Comparison of ENCODE assay signal across 31 cellular contexts in the genomic region with DNA sequence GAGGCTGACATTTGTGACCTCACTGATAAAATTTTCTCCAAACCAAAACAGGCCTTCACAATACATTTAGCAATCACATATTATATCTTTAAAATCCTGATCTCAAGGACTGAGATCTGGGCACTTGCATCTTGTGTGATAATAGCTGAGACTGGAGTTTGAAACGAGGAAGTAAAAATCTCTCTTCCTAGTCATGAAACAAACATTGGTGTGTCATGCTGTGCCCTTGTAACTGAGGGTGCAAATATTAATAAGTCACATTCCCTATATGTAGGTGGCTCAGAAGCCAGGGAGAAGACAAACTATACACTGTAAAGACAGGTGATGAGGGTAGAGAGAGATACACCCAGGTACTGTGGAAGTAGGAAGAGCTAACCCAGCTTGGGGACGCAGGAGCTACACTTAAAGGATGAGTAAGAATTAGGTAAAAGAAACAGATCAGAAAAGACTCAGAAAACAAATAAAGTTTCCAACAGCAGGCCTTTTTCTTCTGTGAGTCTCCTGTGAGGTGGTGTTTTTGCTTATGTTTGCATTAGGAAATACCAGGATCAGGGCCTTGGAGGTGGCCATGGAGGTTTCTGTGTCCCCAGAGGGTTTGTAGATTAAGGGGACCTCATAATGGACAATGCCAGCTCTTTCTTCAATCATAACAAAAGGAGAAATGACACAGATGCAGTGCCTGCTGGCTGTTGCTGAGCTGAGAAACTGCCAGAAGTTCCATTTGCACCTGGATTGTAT.
DNase-seq lines count a peak whose midpoint lies in the region; ATAC-seq and TF ChIP-seq lines count a peak whose summit lies in the region.
"Had no signal": no experiment of that assay in that cellular context is flagged by ENCODE, and none has a peak within 500 bp of the region (broad histone marks: within the 10 kb centered on the region; RNA-seq: fewer than 3 reads in every experiment).

No MANE protein-coding gene starts in this region.

- H3K27ac Mint-ChIP-seq in stimulated activated naive CD8-positive, alpha-beta T cell treated with anti-CD3 and anti-CD28 coated beads, Interleukin-15, amount 100 ng/mL, for 72 hours, result no peak overlapping the region
- H3K27ac Mint-ChIP-seq: activated CD8-positive, alpha-beta memory T cell treated with anti-CD3 and anti-CD28 coated beads, Interleukin-2, amount 10 ng/mL, durations not matched to agents 7 days and 5 days; activated naive CD4-positive, alpha-beta T cell treated with anti-CD3 and anti-CD28 coated beads for 36 hours; activated T-cell treated with anti-CD3 and anti-CD28 coated beads, Interleukin-2, amount 50 U/mL, for 72 hours; effector memory CD8-positive, alpha-beta T cell; HFFc6 had no signal

- H3K36me3 ChIP-seq in RWPE2 (ENCODE audit: low read depth) (no peaks in the 10 kb centered on the region), esophagus muscularis mucosa (no peaks in the 10 kb centered on the region)
- H3K36me3 ChIP-seq: BLaER1, cardiac muscle cell, colonic mucosa, esophagus squamous epithelium, Peyer's patch, right atrium auricular region, SJCRH30 had no signal

- H3K9me3 ChIP-seq in RWPE2 (ENCODE audit: severe bottlenecking), result no peaks in the 10 kb centered on the region
- H3K9me3 ChIP-seq in esophagus muscularis mucosa, result no peaks in the 10 kb centered on the region
- H3K9me3 ChIP-seq: BLaER1, colonic mucosa, esophagus squamous epithelium, Peyer's patch, right atrium auricular region, SJCRH30 had no signal

- H3K4me3 ChIP-seq in RWPE2 (ENCODE audit: severe bottlenecking) (no peak overlapping the region), esophagus muscularis mucosa (no peak overlapping the region)
- H3K4me3 ChIP-seq: BLaER1, cardiac muscle cell, colonic mucosa, esophagus squamous epithelium, Peyer's patch, right atrium auricular region, SJCRH30 had no signal

- no peaks in the 10 kb centered on the region for H3K4me1 Mint-ChIP-seq in stimulated activated naive CD8-positive, alpha-beta T cell treated with anti-CD3 and anti-CD28 coated beads, Interleukin-15, amount 100 ng/mL, for 72 hours
- H3K4me1 Mint-ChIP-seq: activated CD8-positive, alpha-beta memory T cell treated with anti-CD3 and anti-CD28 coated beads, Interleukin-2, amount 10 ng/mL, durations not matched to agents 7 days and 5 days; neural crest cell had no signal

- H3K27me3 Mint-ChIP-seq in stimulated activated naive CD8-positive, alpha-beta T cell treated with anti-CD3 and anti-CD28 coated beads, Interleukin-15, amount 100 ng/mL, for 72 hours, result no peaks in the 10 kb centered on the region
- H3K27me3 Mint-ChIP-seq: activated CD8-positive, alpha-beta memory T cell treated with anti-CD3 and anti-CD28 coated beads, Interleukin-2, amount 10 ng/mL, durations not matched to agents 7 days and 5 days had no signal

- H3K4me3 Mint-ChIP-seq in stimulated activated naive CD8-positive, alpha-beta T cell treated with anti-CD3 and anti-CD28 coated beads, Interleukin-15, amount 100 ng/mL, for 72 hours, result no peak overlapping the region
- H3K4me3 Mint-ChIP-seq: activated CD8-positive, alpha-beta memory T cell treated with anti-CD3 and anti-CD28 coated beads, Interleukin-2, amount 10 ng/mL, durations not matched to agents 7 days and 5 days; activated naive CD4-positive, alpha-beta T cell treated with anti-CD3 and anti-CD28 coated beads for 36 hours; activated T-cell treated with anti-CD3 and anti-CD28 coated beads, Interleukin-2, amount 50 U/mL, for 72 hours; effector memory CD8-positive, alpha-beta T cell; HFFc6; neural crest cell had no signal

- ATAC-seq in RWPE2 (ENCODE audit: low read depth), result peak; percentile 30; the same call in 2 of the 3 replicates
- ATAC-seq in stimulated activated naive CD8-positive, alpha-beta T cell treated with anti-CD3 and anti-CD28 coated beads, Interleukin-15, amount 100 ng/mL, for 72 hours, result no peak
- ATAC-seq: activated CD8-positive, alpha-beta memory T cell treated with anti-CD3 and anti-CD28 coated beads, Interleukin-2, amount 10 ng/mL, durations not matched to agents 7 days and 5 days; activated T-cell treated with anti-CD3 and anti-CD28 coated beads, Interleukin-2, amount 50 U/mL, for 72 hours; effector memory CD8-positive, alpha-beta T cell had no signal

- no peaks in the 10 kb centered on the region for H3K9me3 Mint-ChIP-seq in stimulated activated naive CD8-positive, alpha-beta T cell treated with anti-CD3 and anti-CD28 coated beads, Interleukin-15, amount 100 ng/mL, for 72 hours
- H3K9me3 Mint-ChIP-seq: activated naive CD4-positive, alpha-beta T cell treated with anti-CD3 and anti-CD28 coated beads for 36 hours; neural crest cell had no signal

- H3K4me1 ChIP-seq in RWPE2 (ENCODE audit: insufficient read depth, poor library complexity, severe bottlenecking) (peaks cover 34% of the 10 kb centered on the region), esophagus muscularis mucosa (no peaks in the 10 kb centered on the region)
- H3K4me1 ChIP-seq: BLaER1, colonic mucosa, esophagus squamous epithelium, Peyer's patch, right atrium auricular region, SJCRH30 had no signal

- intact Hi-C loops in esophagus muscularis mucosa (cut with DNase I), result loop anchor here (10.0 kb wide), 1 partner anchor 338 kb away; a partner anchor contains a TSS

- no peak for TF ChIP-seq EP300 in esophagus muscularis mucosa (IDR thresholded peaks at IDR 0.05)

- TF ChIP-seq CTCF in RWPE2 (IDR thresholded peaks at IDR 0.05; ENCODE audit: poor library complexity, severe bottlenecking) (no peak), esophagus muscularis mucosa (IDR thresholded peaks at IDR 0.05) (no peak)

- WGBS in esophagus muscularis mucosa, result 82% methylated on average over 2 of the region's 2 CpGs

- H3K27me3 ChIP-seq in RWPE2 (ENCODE audit: insufficient read depth, poor library complexity, severe bottlenecking), result no peaks in the 10 kb centered on the region
- no peaks in the 10 kb centered on the region for H3K27me3 ChIP-seq in esophagus muscularis mucosa
- H3K27me3 ChIP-seq: BLaER1, cardiac muscle cell, colonic mucosa, esophagus squamous epithelium, Peyer's patch, right atrium auricular region, SJCRH30 had no signal

- TF ChIP-seq POLR2A in esophagus muscularis mucosa (IDR thresholded peaks at IDR 0.05; ENCODE audit: low read depth), result no peak

- DNase-seq in ELR (ENCODE audit: low read depth), result peak; percentile 50
- DNase-seq in RWPE2 (ENCODE audit: low spot score), result no peak
- DNase-seq in esophagus muscularis mucosa (ENCODE audit: extremely low spot score), result peak; percentile 82
- peak; percentile 65 for DNase-seq in kidney tubule cell (ENCODE audit: low spot score)
- DNase-seq in DMS79 (lab: John Stamatoyannopoulos, UW), result no peak
- DNase-seq in NCI-H146 (lab: John Stamatoyannopoulos, UW), result no peak
- no peak for DNase-seq in SHP77 (lab: John Stamatoyannopoulos, UW)
- no peak for DNase-seq in stimulated activated naive CD8-positive, alpha-beta T cell treated with anti-CD3 and anti-CD28 coated beads, Interleukin-15, amount 100 ng/mL, for 72 hours
- DNase-seq: activated CD4-positive, alpha-beta T cell treated with anti-CD3 and anti-CD28 coated beads, Interleukin-2, amount 50 U/mL, for 1 hour; activated CD8-positive, alpha-beta memory T cell treated with anti-CD3 and anti-CD28 coated beads, Interleukin-2, amount 10 ng/mL, durations not matched to agents 7 days and 5 days; activated naive CD4-positive, alpha-beta T cell treated with anti-CD3 and anti-CD28 coated beads for 36 hours; activated T-cell treated with anti-CD3 and anti-CD28 coated beads, Interleukin-2, amount 50 U/mL, for 72 hours; amygdala; colonic mucosa; DND-41; effector memory CD8-positive, alpha-beta T cell; esophagus squamous epithelium; glutamatergic neuron; HFFc6; NCI-H1048; NCI-H1694 treated with DMSO at 0.1 percent for 48 hours; NCI-H2171; NCI-H524; Peyer's patch; SJCRH30; stimulated activated CD4-positive, alpha-beta T cell treated with anti-CD3 and anti-CD28 coated beads, Interleukin-2, amount 100 ng/mL, for 48 hours; trophoblast cell had no signal

- H3K27ac ChIP-seq in RWPE2 (ENCODE audit: poor library complexity, severe bottlenecking) (peak overlapping the region; percentile 88), esophagus muscularis mucosa (replicated peaks in 1 of 4) (no peak overlapping the region)
- H3K27ac ChIP-seq: BLaER1, cardiac muscle cell, colonic mucosa, esophagus squamous epithelium, Peyer's patch, right atrium auricular region, SJCRH30 had no signal

Comparison
In these comparisons a context has a peak if more than half of its experiments do, and no peak if none do; other contexts are left out.
1. DNase-seq: peak in ELR (single experiment), esophagus muscularis mucosa (single experiment) and kidney tubule cell (single experiment); none in RWPE2 (single experiment), DMS79 (single experiment), NCI-H146 (single experiment), SHP77 (0 of 2) and stimulated activated naive CD8-positive, alpha-beta T cell treated with anti-CD3 and anti-CD28 coated beads, Interleukin-15, amount 100 ng/mL, for 72 hours (0 of 2).